ENCODE assay signal across 9 cellular contexts in genomic region chr4:6087669-6088068, GRCh38.
DNase-seq lines count a peak whose midpoint lies in the region; ATAC-seq, FAIRE-seq and TF ChIP-seq lines count a peak whose summit lies in the region.
"Had no signal": no experiment of that assay in that cellular context is flagged by ENCODE, and none has a peak within 500 bp of the region (broad histone marks: within the 10 kb centered on the region; RNA-seq: fewer than 3 reads in every experiment).

No MANE protein-coding gene starts in this region.

- 4 to 7% methylated on average over 2 of the region's 2 CpGs for WGBS in aorta, 2 donors

- peaks cover 2% of the 10 kb centered on the region; the same call in 1 of the 2 replicates for H3F3A ChIP-seq in MM.1S (ENCODE audit: insufficient read depth, low read length)

- H3K27me3 ChIP-seq in DND-41 (ENCODE audit: insufficient read depth, low read length, poor library complexity) (peaks cover 3% of the 10 kb centered on the region), MM.1S (replicated peaks; ENCODE audit: insufficient read depth, low read length) (no peaks in the 10 kb centered on the region), astrocyte (ENCODE audit: insufficient read depth, low read length) (no peaks in the 10 kb centered on the region), aorta (ENCODE audit: control insufficient read depth in 1 of 2, insufficient read depth in 2 of 2, low read length in 1 of 2) (no peaks in the 10 kb centered on the region)

- H3K4me3 Mint-ChIP-seq in astrocyte (ENCODE audit: unreplicated experiment), result no peak overlapping the region
- H3K4me3 Mint-ChIP-seq in activated T-helper 1 cell treated with anti-CD3 and anti-CD28 coated beads, Interleukin-12 subunit alpha, Interleukin-12 subunit beta, Interleukin-2, Interleukin-4 antibody, amounts not matched to agents 30 ng/mL and 10 ng/mL and 1 ng/mL, durations not matched to agents 14 hours and 24 hours and 36 hours, result no peak overlapping the region
- no peak overlapping the region for H3K4me3 Mint-ChIP-seq in activated T-cell treated with anti-CD3 and anti-CD28 coated beads, Interleukin-2, amount 50 U/mL, for 72 hours

- H3K27me3 Mint-ChIP-seq in astrocyte (ENCODE audit: low read depth, unreplicated experiment), result peaks cover 63% of the 10 kb centered on the region
- peaks cover 2% of the 10 kb centered on the region for H3K27me3 Mint-ChIP-seq in activated T-helper 1 cell treated with anti-CD3 and anti-CD28 coated beads, Interleukin-12 subunit alpha, Interleukin-12 subunit beta, Interleukin-2, Interleukin-4 antibody, amounts not matched to agents 30 ng/mL and 10 ng/mL and 1 ng/mL, durations not matched to agents 14 hours and 24 hours and 36 hours (ENCODE audit: insufficient read depth)
- H3K27me3 Mint-ChIP-seq in activated T-cell treated with anti-CD3 and anti-CD28 coated beads, Interleukin-2, amount 50 U/mL, for 72 hours (ENCODE audit: low read depth), result no peaks in the 10 kb centered on the region

- H3K4me1 ChIP-seq in DND-41 (ENCODE audit: insufficient read depth, low read length) (peaks cover 10% of the 10 kb centered on the region), MM.1S (ENCODE audit: low read length) (0 out of 2 replicates have a peak, but pooled peaks cover 11% of the 10 kb centered on the region), astrocyte (ENCODE audit: insufficient read depth, low read length) (no peaks in the 10 kb centered on the region), aorta (ENCODE audit: control insufficient read depth in 1 of 2, insufficient read depth in 2 of 2, low read length in 2 of 2) (no peaks in the 10 kb centered on the region)

- H4K20me1 ChIP-seq in DND-41 (ENCODE audit: insufficient read depth, low read length) (no peaks in the 10 kb centered on the region), MM.1S (ENCODE audit: insufficient read depth, low read length) (no peaks in the 10 kb centered on the region), astrocyte (ENCODE audit: insufficient read depth, low read length) (no peaks in the 10 kb centered on the region)

- H3K9me2 ChIP-seq in MM.1S (replicated peaks; ENCODE audit: insufficient read depth, low read length), result no peaks in the 10 kb centered on the region

- H3K27ac ChIP-seq in DND-41 (ENCODE audit: low read length) (no peak overlapping the region), MM.1S (ENCODE audit: low read length) (no peak overlapping the region), astrocyte (ENCODE audit: low read depth, low read length) (no peak overlapping the region), aorta (ENCODE audit: low read depth in 1 of 2, low read length in 2 of 2) (no peak overlapping the region)

- H2AFZ ChIP-seq in DND-41 (ENCODE audit: low read depth, low read length) (no peak overlapping the region), MM.1S (ENCODE audit: low read length) (no peak overlapping the region), astrocyte (ENCODE audit: low read depth, low read length) (no peak overlapping the region)

- DNase-seq in DND-41 (no peak), MM.1S (no peak), astrocyte (ENCODE audit: low read depth) (no peak), left kidney (ENCODE audit: low read depth, low spot score) (peak; percentile 78), aorta (no peak)
- DNase-seq in activated T-helper 1 cell treated with anti-CD3 and anti-CD28 coated beads, Interleukin-12 subunit alpha, Interleukin-12 subunit beta, Interleukin-2, Interleukin-4 antibody, amounts not matched to agents 30 ng/mL and 10 ng/mL and 1 ng/mL, durations not matched to agents 14 hours and 24 hours and 36 hours (ENCODE audit: low spot score), result no peak
- no peak for DNase-seq in activated T-cell treated with anti-CD3 and anti-CD28 coated beads, Interleukin-2, amount 50 U/mL, for 72 hours

- H3K9ac ChIP-seq in DND-41 (ENCODE audit: low read depth, low read length) (no peak overlapping the region), MM.1S (ENCODE audit: low read length) (no peak overlapping the region), astrocyte (ENCODE audit: low read length) (no peak overlapping the region)

- TF ChIP-seq CTCF in DND-41 (IDR thresholded peaks at IDR 0.05; ENCODE audit: borderline replicate concordance, extremely low read depth, low read length, poor library complexity, severe bottlenecking), result peak; percentile 48
- TF ChIP-seq CTCF in MM.1S (IDR thresholded peaks at IDR 0.05; ENCODE audit: low read length), result peak; percentile 39
- peak; percentile 47 for TF ChIP-seq CTCF in astrocyte (IDR thresholded peaks at IDR 0.05; ENCODE audit: insufficient read depth, low read depth, low read length)

- intact Hi-C loops in activated T-helper 1 cell treated with anti-CD3 and anti-CD28 coated beads, Interleukin-12 subunit alpha, Interleukin-12 subunit beta, Interleukin-2, Interleukin-4 antibody, amounts not matched to agents 30 ng/mL and 10 ng/mL and 1 ng/mL, durations not matched to agents 14 hours and 24 hours and 36 hours (cut with micrococcal nuclease), result no loop called here
- intact Hi-C loops in aorta (cut with DNase I), result loop anchor here in 1 of 2 donors (5.0 kb wide), 1 partner anchor 90 kb away; no protein-coding TSS in a partner anchor

- ATAC-seq in DND-41 (ENCODE audit: insufficient read depth, low read depth), result no peak
- ATAC-seq in aorta (ENCODE audit: low FRiP score), result no peak
- no peak for ATAC-seq in activated T-cell treated with anti-CD3 and anti-CD28 coated beads, Interleukin-2, amount 50 U/mL, for 72 hours (replicated peaks in 1 of 2)
- ATAC-seq in GM18505 (IDR thresholded peaks at IDR 0.05; ENCODE audit: unreplicated experiment), result no peak

- no peak overlapping the region for H3K27ac Mint-ChIP-seq in astrocyte (ENCODE audit: unreplicated experiment)
- H3K27ac Mint-ChIP-seq in activated T-helper 1 cell treated with anti-CD3 and anti-CD28 coated beads, Interleukin-12 subunit alpha, Interleukin-12 subunit beta, Interleukin-2, Interleukin-4 antibody, amounts not matched to agents 30 ng/mL and 10 ng/mL and 1 ng/mL, durations not matched to agents 14 hours and 24 hours and 36 hours, result no peak overlapping the region
- no peak overlapping the region for H3K27ac Mint-ChIP-seq in activated T-cell treated with anti-CD3 and anti-CD28 coated beads, Interleukin-2, amount 50 U/mL, for 72 hours

- H3K36me3 Mint-ChIP-seq in astrocyte (ENCODE audit: low read depth, unreplicated experiment), result peaks cover 3% of the 10 kb centered on the region
- peaks cover 7% of the 10 kb centered on the region for H3K36me3 Mint-ChIP-seq in activated T-helper 1 cell treated with anti-CD3 and anti-CD28 coated beads, Interleukin-12 subunit alpha, Interleukin-12 subunit beta, Interleukin-2, Interleukin-4 antibody, amounts not matched to agents 30 ng/mL and 10 ng/mL and 1 ng/mL, durations not matched to agents 14 hours and 24 hours and 36 hours (ENCODE audit: low read depth)
- peaks cover 0 to 2% of the 10 kb centered on the region in 2 donors for H3K36me3 Mint-ChIP-seq in activated T-cell treated with anti-CD3 and anti-CD28 coated beads, Interleukin-2, amount 50 U/mL, for 72 hours (ENCODE audit: insufficient read depth in 2 of 2)

- H3K36me3 ChIP-seq in DND-41 (ENCODE audit: insufficient read depth, low read length), result no peaks in the 10 kb centered on the region
- H3K36me3 ChIP-seq in MM.1S (replicated peaks; ENCODE audit: insufficient read depth, low read length), result no peaks in the 10 kb centered on the region
- no peaks in the 10 kb centered on the region for H3K36me3 ChIP-seq in astrocyte (ENCODE audit: insufficient read depth, low read length)
- no peaks in the 10 kb centered on the region for H3K36me3 ChIP-seq in aorta (ENCODE audit: control insufficient read depth in 1 of 2, insufficient read depth in 2 of 2, low read length in 1 of 2)

- no peaks in the 10 kb centered on the region for H3K4me1 Mint-ChIP-seq in astrocyte (ENCODE audit: low read depth, unreplicated experiment)
- peaks cover 11% of the 10 kb centered on the region for H3K4me1 Mint-ChIP-seq in activated T-helper 1 cell treated with anti-CD3 and anti-CD28 coated beads, Interleukin-12 subunit alpha, Interleukin-12 subunit beta, Interleukin-2, Interleukin-4 antibody, amounts not matched to agents 30 ng/mL and 10 ng/mL and 1 ng/mL, durations not matched to agents 14 hours and 24 hours and 36 hours (ENCODE audit: low read depth)
- no peaks in the 10 kb centered on the region for H3K4me1 Mint-ChIP-seq in activated T-cell treated with anti-CD3 and anti-CD28 coated beads, Interleukin-2, amount 50 U/mL, for 72 hours (ENCODE audit: low read depth)

- no peak overlapping the region for H3K4me3 ChIP-seq in DND-41 (ENCODE audit: low read depth in 1 of 2, low read length in 2 of 2)
- H3K4me3 ChIP-seq in MM.1S (ENCODE audit: low read length), result no peak overlapping the region
- H3K4me3 ChIP-seq in astrocyte (ENCODE audit: insufficient read depth, low read depth, low read length), result no peak overlapping the region
- H3K4me3 ChIP-seq in aorta (ENCODE audit: low read length in 2 of 2), result no peak overlapping the region

- TF ChIP-seq POLR2A in GM18505 (IDR thresholded peaks at IDR 0.05; ENCODE audit: borderline replicate concordance, extremely low read depth, insufficient read depth, insufficient read length), result no peak

- H3K4me2 ChIP-seq in DND-41 (ENCODE audit: insufficient read depth, low read length) (no peak overlapping the region), MM.1S (ENCODE audit: low read depth, low read length) (no peak overlapping the region), astrocyte (ENCODE audit: low read length) (no peak overlapping the region)

- no peak for FAIRE-seq in astrocyte (lab: Jason Lieb, UNC)
- FAIRE-seq: endometrium had no signal

- no peaks in the 10 kb centered on the region for H3K9me3 ChIP-seq in DND-41 (ENCODE audit: insufficient read depth, low read length, severe bottlenecking)
- no peaks in the 10 kb centered on the region for H3K9me3 ChIP-seq in MM.1S (replicated peaks; ENCODE audit: insufficient read depth, low read length)
- no peaks in the 10 kb centered on the region for H3K9me3 ChIP-seq in astrocyte (ENCODE audit: insufficient read depth, low read depth, low read length)
- no peaks in the 10 kb centered on the region for H3K9me3 ChIP-seq in aorta (ENCODE audit: control insufficient read depth, low read length)

- H3K79me2 ChIP-seq in DND-41 (ENCODE audit: insufficient read depth, low read length) (no peaks in the 10 kb centered on the region), MM.1S (ENCODE audit: low read length) (no peaks in the 10 kb centered on the region), astrocyte (ENCODE audit: insufficient read depth, low read length) (no peaks in the 10 kb centered on the region)

- peaks cover 3% of the 10 kb centered on the region for H3K9me3 Mint-ChIP-seq in astrocyte (ENCODE audit: unreplicated experiment)
- H3K9me3 Mint-ChIP-seq in activated T-helper 1 cell treated with anti-CD3 and anti-CD28 coated beads, Interleukin-12 subunit alpha, Interleukin-12 subunit beta, Interleukin-2, Interleukin-4 antibody, amounts not matched to agents 30 ng/mL and 10 ng/mL and 1 ng/mL, durations not matched to agents 14 hours and 24 hours and 36 hours, result no peaks in the 10 kb centered on the region
- no peaks in the 10 kb centered on the region for H3K9me3 Mint-ChIP-seq in activated T-cell treated with anti-CD3 and anti-CD28 coated beads, Interleukin-2, amount 50 U/mL, for 72 hours
